Comparison of ENCODE assay signal across 12 cellular contexts in genomic region chr9:4084440-4084818, GRCh38.
A peak's percentile ranks its signal among the peaks of the same experiment; 100 is the strongest.
DNase-seq lines count a peak whose midpoint lies in the region; ATAC-seq and TF ChIP-seq lines count a peak whose summit lies in the region.
"Had no signal": no experiment of that assay in that cellular context is flagged by ENCODE, and none has a peak within 500 bp of the region (broad histone marks: within the 10 kb centered on the region; RNA-seq: fewer than 3 reads in every experiment).

No MANE protein-coding gene starts in this region.

- DNase-seq in OCI-M1 (lab: John Stamatoyannopoulos, UW), result peak; percentile 90
- DNase-seq in esophagus squamous epithelium (lab: John Stamatoyannopoulos, UW), result no peak
- DNase-seq in lung (ENCODE audit: low spot score), result no peak
- no peak for DNase-seq in smooth muscle cell (lab: John Stamatoyannopoulos, UW; ENCODE audit: unreplicated experiment)
- DNase-seq in BE2C, result no peak
- no peak for DNase-seq in T-helper 17 cell
- no peak for DNase-seq in T-helper 2 cell
- DNase-seq in DMS79 (lab: John Stamatoyannopoulos, UW), result no peak

- ATAC-seq in lung (ENCODE audit: insufficient read depth, low FRiP score) (peak; percentile 41), T-helper 17 cell (no peak)
- ATAC-seq: esophagus mucosa; stimulated activated memory B cell treated with anti-CD40 and anti-IgM and Interleukin-4, amounts not matched to agents 10 μg/mL and 1 μg/mL and 100 μg/mL, for 72 hours had no signal

- peaks cover 20% of the 10 kb centered on the region for H3K27me3 Mint-ChIP-seq in T-helper 17 cell
- H3K27me3 Mint-ChIP-seq: stimulated activated memory B cell treated with anti-CD40 and anti-IgM and Interleukin-4, amounts not matched to agents 10 μg/mL and 1 μg/mL and 100 μg/mL, for 72 hours had no signal

- H3K4me1 Mint-ChIP-seq in T-helper 17 cell, result no peaks in the 10 kb centered on the region
- H3K4me1 Mint-ChIP-seq: stimulated activated memory B cell treated with anti-CD40 and anti-IgM and Interleukin-4, amounts not matched to agents 10 μg/mL and 1 μg/mL and 100 μg/mL, for 72 hours had no signal

- TF ChIP-seq POLR2A in esophagus squamous epithelium (IDR thresholded peaks at IDR 0.05), result no peak

- H3K27me3 ChIP-seq in esophagus squamous epithelium, result no peaks in the 10 kb centered on the region
- H3K27me3 ChIP-seq in lung (ENCODE audit: control insufficient read depth, insufficient read depth), result no peaks in the 10 kb centered on the region
- no peaks in the 10 kb centered on the region for H3K27me3 ChIP-seq in smooth muscle cell (ENCODE audit: low read depth)
- H3K27me3 ChIP-seq in BE2C, result no peaks in the 10 kb centered on the region

- H3K4me3 Mint-ChIP-seq in T-helper 17 cell, result no peak overlapping the region
- H3K4me3 Mint-ChIP-seq: stimulated activated memory B cell treated with anti-CD40 and anti-IgM and Interleukin-4, amounts not matched to agents 10 μg/mL and 1 μg/mL and 100 μg/mL, for 72 hours; T-helper 1 cell treated with Interleukin-12 subunit alpha and Interleukin-12 subunit beta and Interleukin-4 antibody, amounts not matched to agents 30 μg/mL and 1 μg/mL, for 36 hours had no signal

- H3K27ac ChIP-seq in esophagus squamous epithelium, result peak overlapping the region; percentile 39 to 76 (median 61)
- H3K27ac ChIP-seq in lung (ENCODE audit: low read depth in 1 of 2, low read length in 1 of 2), result peak overlapping the region in 1 of 2 donors; percentile 40
- peak overlapping the region; percentile 41 for H3K27ac ChIP-seq in smooth muscle cell (ENCODE audit: low read depth)

- H3K36me3 Mint-ChIP-seq in T-helper 17 cell (ENCODE audit: low read depth), result no peaks in the 10 kb centered on the region
- H3K36me3 Mint-ChIP-seq: stimulated activated memory B cell treated with anti-CD40 and anti-IgM and Interleukin-4, amounts not matched to agents 10 μg/mL and 1 μg/mL and 100 μg/mL, for 72 hours had no signal

- H3K36me3 ChIP-seq in esophagus squamous epithelium (no peaks in the 10 kb centered on the region), lung (ENCODE audit: control insufficient read depth in 2 of 2, insufficient read depth in 2 of 2, low read length in 2 of 2) (no peaks in the 10 kb centered on the region), smooth muscle cell (ENCODE audit: low read depth) (no peaks in the 10 kb centered on the region), BE2C (no peaks in the 10 kb centered on the region)

- intact Hi-C loops in esophagus squamous epithelium (cut with DNase I), result no loop called here

- peak overlapping the region; percentile 49 for H2AFZ ChIP-seq in smooth muscle cell (ENCODE audit: low read depth)

- TF ChIP-seq CTCF in esophagus squamous epithelium (IDR thresholded peaks at IDR 0.05) (no peak), lung (IDR thresholded peaks at IDR 0.05; ENCODE audit: control extremely low read depth, extremely low read depth) (no peak), smooth muscle cell (IDR thresholded peaks at IDR 0.05; ENCODE audit: borderline replicate concordance, insufficient read depth, poor library complexity, severe bottlenecking) (no peak), BE2C (IDR thresholded peaks at IDR 0.05; ENCODE audit: low read depth, low read length) (no peak)

- H3K4me1 ChIP-seq in esophagus squamous epithelium (no peaks in the 10 kb centered on the region), lung (ENCODE audit: control insufficient read depth in 2 of 2, insufficient read depth in 2 of 2, low read length in 2 of 2) (no peaks in the 10 kb centered on the region), smooth muscle cell (ENCODE audit: low read depth) (peaks cover 13% of the 10 kb centered on the region), BE2C (no peaks in the 10 kb centered on the region)

- H3K4me3 ChIP-seq in esophagus squamous epithelium (no peak overlapping the region), lung (no peak overlapping the region), smooth muscle cell (peak overlapping the region; percentile 15), BE2C (ENCODE audit: low read depth, low read length) (no peak overlapping the region)

- H3F3A ChIP-seq in smooth muscle cell (ENCODE audit: low read depth), result no peaks in the 10 kb centered on the region

- H3K9me3 ChIP-seq in esophagus squamous epithelium, result no peaks in the 10 kb centered on the region
- no peaks in the 10 kb centered on the region for H3K9me3 ChIP-seq in lung (ENCODE audit: control insufficient read depth in 2 of 2, insufficient read depth in 1 of 2, low read length in 1 of 2)
- H3K9me3 ChIP-seq in smooth muscle cell (replicated peaks; ENCODE audit: low read depth), result no peaks in the 10 kb centered on the region
- H3K9me3 ChIP-seq in BE2C, result no peaks in the 10 kb centered on the region
- no peaks in the 10 kb centered on the region for H3K9me3 ChIP-seq in T-helper 17 cell (ENCODE audit: control insufficient read depth, low read length, poor library complexity, severe bottlenecking)

- H3K9ac ChIP-seq in smooth muscle cell (ENCODE audit: low read depth), result no peak overlapping the region

- peak overlapping the region; percentile 73 for H3K4me2 ChIP-seq in smooth muscle cell

- 57 to 73% methylated on average over 13 of the region's 13 CpGs for WGBS in esophagus squamous epithelium, 2 donors
- WGBS in lung, 2 donors, result 47 to 61% methylated on average over 13 of the region's 13 CpGs
- WGBS in smooth muscle cell (ENCODE audit: low lambda C conversion rate), result 29% methylated on average over 13 of the region's 13 CpGs

- H4K20me1 ChIP-seq in smooth muscle cell (ENCODE audit: low read depth), result no peaks in the 10 kb centered on the region

- H3K79me2 ChIP-seq in smooth muscle cell (ENCODE audit: low read depth), result no peaks in the 10 kb centered on the region

- no peak overlapping the region for H3K27ac Mint-ChIP-seq in T-helper 17 cell
- H3K27ac Mint-ChIP-seq: activated T-helper 2 cell treated with anti-CD3 and anti-CD28 coated beads, Interferon-gamma antibody, Interleukin-2, Interleukin-4, amounts not matched to agents 10 μg/mL and 5 μg/mL and 100 μg/mL, durations not matched to agents 14 hours and 24 hours and 36 hours; stimulated activated memory B cell treated with anti-CD40 and anti-IgM and Interleukin-4, amounts not matched to agents 10 μg/mL and 1 μg/mL and 100 μg/mL, for 72 hours; T-helper 1 cell treated with Interleukin-12 subunit alpha and Interleukin-12 subunit beta and Interleukin-4 antibody, amounts not matched to agents 30 μg/mL and 1 μg/mL, for 36 hours had no signal
